8 cellular contexts compared by ENCODE assay signal in genomic region chr10:14587540-14588083, GRCh38.
DNase-seq lines count a peak whose midpoint lies in the region; ATAC-seq and TF ChIP-seq lines count a peak whose summit lies in the region.

No MANE protein-coding gene starts in this region.

- no peaks in the 10 kb centered on the region for H3K9me2 ChIP-seq in hepatocyte (replicated peaks; ENCODE audit: insufficient read depth)

- H3K4me3 ChIP-seq in hepatocyte (no peak overlapping the region), subcutaneous abdominal adipose tissue (ENCODE audit: low read depth in 1 of 5, low read length in 5 of 5) (no peak overlapping the region)

- peaks cover 66% of the 10 kb centered on the region for H3K36me3 Mint-ChIP-seq in activated CD4-positive, alpha-beta T cell treated with anti-CD3 and anti-CD28 coated beads for 36 hours (ENCODE audit: low read depth)
- peaks cover 27% of the 10 kb centered on the region for H3K36me3 Mint-ChIP-seq in T-cell

- ATAC-seq in activated CD4-positive, alpha-beta T cell treated with anti-CD3 and anti-CD28 coated beads for 36 hours: peak; percentile 5
- peak in 3 of 4 experiments; percentile 17 to 21 (median 21) for ATAC-seq in T-cell (replicated peaks in 1 of 4)

- H3K4me2 ChIP-seq in hepatocyte: peak overlapping the region; percentile 55

- CTCF ChIA-PET in activated CD4-positive, alpha-beta T cell treated with anti-CD3 and anti-CD28 coated beads for 36 hours (lab: Charles Lee): interaction anchor here (1.1 to 2.2 kb wide), 5 partner anchors 11 to 250 kb away, joined by 3 to 11 read pairs (median 6); partner anchors contain the start of genes CDNF, HSPA14 and MSANTD7
- CTCF ChIA-PET in T-cell (lab: Charles Lee): interaction anchor here (0.6 to 2.9 kb wide), 11 partner anchors 9 to 237 kb away, joined by 3 to 14 read pairs (median 4); no protein-coding TSS in a partner anchor

- POLR2A ChIA-PET in activated CD4-positive, alpha-beta T cell treated with anti-CD3 and anti-CD28 coated beads for 36 hours (lab: Charles Lee): interaction anchor here (0.7 to 1.7 kb wide), 7 partner anchors 13 to 291 kb away, joined by 3 to 8 read pairs (median 3); partner anchors contain the start of genes CDNF, HSPA14, MSANTD7 and SUV39H2
- POLR2A ChIA-PET in T-cell (lab: Charles Lee): interaction anchor here (0.7 to 3.4 kb wide), 17 partner anchors 9 to 250 kb away, joined by 3 to 49 read pairs (median 6); partner anchors contain the start of genes CDNF (in 1 of the 2), HSPA14 (in 1 of the 2) and MSANTD7 (in 1 of the 2)

- no peaks in the 10 kb centered on the region for H3K9me3 Mint-ChIP-seq in activated CD4-positive, alpha-beta T cell treated with anti-CD3 and anti-CD28 coated beads for 36 hours (ENCODE audit: low read depth)
- H3K9me3 Mint-ChIP-seq in T-cell: no peaks in the 10 kb centered on the region

- no peak overlapping the region for H2AFZ ChIP-seq in hepatocyte

- TF ChIP-seq CTCF in hepatocyte (IDR thresholded peaks at IDR 0.05; ENCODE audit: poor library complexity): no peak

- intact Hi-C loops in activated CD4-positive, alpha-beta T cell treated with anti-CD3 and anti-CD28 coated beads for 36 hours (cut with DNase I, micrococcal nuclease): loop anchor here (1.0 to 10.0 kb wide), 11 partner anchors 15 to 370 kb away; partner anchors contain the start of genes CDNF (in 2 of the 2), HSPA14 (in 2 of the 2), MEIG1 (in 2 of the 2) and MSANTD7 (in 2 of the 2)

- H3K4me3 Mint-ChIP-seq in activated CD4-positive, alpha-beta T cell treated with anti-CD3 and anti-CD28 coated beads for 36 hours: peak overlapping the region; percentile 40
- H3K4me3 Mint-ChIP-seq in T-cell: peak overlapping the region; percentile 61 to 70 (median 69)

- no peaks in the 10 kb centered on the region for H3K9me3 ChIP-seq in hepatocyte (ENCODE audit: low read depth)
- no peaks in the 10 kb centered on the region for H3K9me3 ChIP-seq in subcutaneous abdominal adipose tissue (ENCODE audit: control insufficient read depth in 5 of 5, low read length in 5 of 5)

- H3K4me1 ChIP-seq in hepatocyte (ENCODE audit: insufficient read depth) (peaks cover 26% of the 10 kb centered on the region), subcutaneous abdominal adipose tissue (ENCODE audit: control insufficient read depth in 5 of 5, insufficient read depth in 5 of 5, low read length in 5 of 5) (peaks cover 0 to 29% (median 20%) of the 10 kb centered on the region in 5 donors)

- no peaks in the 10 kb centered on the region for H4K20me1 ChIP-seq in hepatocyte (ENCODE audit: insufficient read depth, poor library complexity, severe bottlenecking)

- WGBS in hepatocyte (ENCODE audit: low lambda C conversion rate, missing lambda C conversion rate): 69% methylated on average over 6 of the region's 6 CpGs

- H3K27ac ChIP-seq in hepatocyte (peak overlapping the region; percentile 68), subcutaneous abdominal adipose tissue (ENCODE audit: low read depth, low read length) (peak overlapping the region; percentile 61)

- peaks cover 95% of the 10 kb centered on the region for H3K4me1 Mint-ChIP-seq in activated CD4-positive, alpha-beta T cell treated with anti-CD3 and anti-CD28 coated beads for 36 hours
- peaks cover 97 to 100% (median 98%) of the 10 kb centered on the region in 3 donors for H3K4me1 Mint-ChIP-seq in T-cell

- peaks cover 96% of the 10 kb centered on the region for H3K79me2 ChIP-seq in hepatocyte

- peak overlapping the region; percentile 89 for H3K27ac Mint-ChIP-seq in activated CD4-positive, alpha-beta T cell treated with anti-CD3 and anti-CD28 coated beads for 36 hours
- peak overlapping the region; percentile 92 to 99 for H3K27ac Mint-ChIP-seq in T-cell

- DNase-seq in activated CD4-positive, alpha-beta T cell treated with anti-CD3 and anti-CD28 coated beads for 36 hours: no peak
- DNase-seq in activated CD4-positive, alpha-beta T cell treated with anti-CD3 and anti-CD28 coated beads, Interleukin-2, amount 50 U/mL, for 1 hour: no peak
- DNase-seq in T-cell: peak in 14 of 34 experiments; percentile 32 to 72 (median 52)
- DNase-seq in hepatocyte (ENCODE audit: low spot score): no peak
- DNase-seq in amygdala (lab: John Stamatoyannopoulos, UW): no peak
- no peak for DNase-seq in mesenteric fat pad (ENCODE audit: low spot score)
- DNase-seq in NCI-H526 (lab: John Stamatoyannopoulos, UW): no peak

- H3K36me3 ChIP-seq in hepatocyte (replicated peaks; ENCODE audit: insufficient read depth, low read depth) (no peaks in the 10 kb centered on the region), subcutaneous abdominal adipose tissue (ENCODE audit: control insufficient read depth in 5 of 5, insufficient read depth in 5 of 5, low read length in 5 of 5) (peaks cover 0 to 14% (median 8%) of the 10 kb centered on the region in 5 donors)

- no peak overlapping the region for H3K9ac ChIP-seq in subcutaneous abdominal adipose tissue (ENCODE audit: low read length in 5 of 5)

- H3K27me3 ChIP-seq in hepatocyte: no peaks in the 10 kb centered on the region
- no peaks in the 10 kb centered on the region for H3K27me3 ChIP-seq in subcutaneous abdominal adipose tissue (ENCODE audit: control insufficient read depth in 5 of 5, insufficient read depth in 4 of 5, low read length in 5 of 5)

- H3K27me3 Mint-ChIP-seq in activated CD4-positive, alpha-beta T cell treated with anti-CD3 and anti-CD28 coated beads for 36 hours: no peaks in the 10 kb centered on the region
- H3K27me3 Mint-ChIP-seq in T-cell: no peaks in the 10 kb centered on the region
